Comparison of ENCODE assay signal across 8 cellular contexts in genomic region chr20:37335642-37336368, GRCh38. TPM values are rescaled to one million over a fixed set of nuclear protein-coding genes. Genes with fewer than 3 reads are reported as not detected.
A peak's percentile ranks its signal among the peaks of the same experiment; 100 is the strongest.
DNase-seq lines count a peak whose midpoint lies in the region; ATAC-seq and TF ChIP-seq lines count a peak whose summit lies in the region.

No MANE protein-coding gene starts in this region.

- H3K9me3 ChIP-seq in T-helper 17 cell (ENCODE audit: control insufficient read depth, low read length, poor library complexity, severe bottlenecking) (no peaks in the 10 kb centered on the region), mesodermal cell (ENCODE audit: control insufficient read depth, low read length) (no peaks in the 10 kb centered on the region)

- no peak overlapping the region for H3K27ac ChIP-seq in GM23338 (ENCODE audit: low read depth)
- H3K27ac ChIP-seq in mesodermal cell (ENCODE audit: low read depth, low read length, severe bottlenecking): peak overlapping the region; percentile 85
- no peak overlapping the region for H3K27ac ChIP-seq in caudate nucleus (ENCODE audit: low read depth, low read length)

- H3K27me3 ChIP-seq in GM23338 (ENCODE audit: insufficient read depth): no peaks in the 10 kb centered on the region

- intact Hi-C loops in CD14-positive monocyte (cut with micrococcal nuclease): loop anchor here (2.0 to 5.0 kb wide), 3 partner anchors 15 to 69 kb away; no protein-coding TSS in a partner anchor

- no peaks in the 10 kb centered on the region for H3K79me2 ChIP-seq in GM23338 (replicated peaks; ENCODE audit: insufficient read depth)

- peak overlapping the region; percentile 55; the same call in 1 of the 2 replicates for H3K4me2 ChIP-seq in GM23338

- WGBS in mesodermal cell (ENCODE audit: insufficient coverage in 2 of 2), 2 experiments: 80 to 92% methylated on average over 12 to 14 of the region's 15 CpGs

- H4K20me1 ChIP-seq in GM23338 (replicated peaks; ENCODE audit: insufficient read depth): no peaks in the 10 kb centered on the region

- H3K4me1 Mint-ChIP-seq in CD14-positive monocyte (peaks cover 55% of the 10 kb centered on the region), GM23338 (peaks cover 20% of the 10 kb centered on the region; the same call in 2 of the 3 replicates), T-helper 17 cell (peaks cover 11% of the 10 kb centered on the region)

- H3K4me1 ChIP-seq in GM23338 (ENCODE audit: insufficient read depth) (no peaks in the 10 kb centered on the region), mesodermal cell (ENCODE audit: control insufficient read depth, insufficient read depth, low read length, poor library complexity, severe bottlenecking) (peaks cover 44% of the 10 kb centered on the region)

- no peak for TF ChIP-seq CTCF in CD14-positive monocyte (IDR thresholded peaks at IDR 0.05)
- no peak for TF ChIP-seq CTCF in GM23338 (conservative IDR thresholded peaks at IDR 0.05; ENCODE audit: low read depth in 2 of 2)

- DNase-seq in CD14-positive monocyte (ENCODE audit: low spot score) (peak; percentile 77), GM23338 (ENCODE audit: low spot score) (no peak), T-helper 17 cell (no peak), iPS-NIHi7 (ENCODE audit: extremely low spot score) (no peak), globus pallidus (ENCODE audit: low spot score) (no peak), caudate nucleus (lab: John Stamatoyannopoulos, UW) (no peak)
- no peak for DNase-seq in stimulated activated CD4-positive, alpha-beta T cell treated with anti-CD3 and anti-CD28 coated beads, Interleukin-4, amount 100 ng/mL, for 24 hours

- no peaks in the 10 kb centered on the region for H3K9me3 Mint-ChIP-seq in CD14-positive monocyte
- H3K9me3 Mint-ChIP-seq in GM23338: no peaks in the 10 kb centered on the region; the same call in 1 of the 3 replicates

- no peaks in the 10 kb centered on the region for H3K36me3 Mint-ChIP-seq in CD14-positive monocyte
- no peaks in the 10 kb centered on the region for H3K36me3 Mint-ChIP-seq in GM23338 (ENCODE audit: low read depth)
- H3K36me3 Mint-ChIP-seq in T-helper 17 cell (ENCODE audit: low read depth): no peaks in the 10 kb centered on the region

- ATAC-seq in GM23338: no peak; the same call in 2 of the 3 replicates
- peak; percentile 23 for ATAC-seq in T-helper 17 cell

- H3K27me3 Mint-ChIP-seq in CD14-positive monocyte (ENCODE audit: low read depth in 3 of 3) (peaks cover 1 to 3% (median 2%) of the 10 kb centered on the region in 3 donors), GM23338 (ENCODE audit: insufficient read depth, low read depth, poor library complexity) (peaks cover 14% of the 10 kb centered on the region), T-helper 17 cell (no peaks in the 10 kb centered on the region)

- H3K4me3 Mint-ChIP-seq in CD14-positive monocyte (peak overlapping the region; percentile 63 to 80), GM23338 (no peak overlapping the region), T-helper 17 cell (peak overlapping the region; percentile 58)

- H3K27ac Mint-ChIP-seq in CD14-positive monocyte (peak overlapping the region; percentile 95 to 99 (median 97)), GM23338 (peak overlapping the region; percentile 76; the same call in 1 of the 2 replicates), T-helper 17 cell (peak overlapping the region; percentile 90)

- H3K4me3 ChIP-seq in GM23338 (no peak overlapping the region), mesodermal cell (ENCODE audit: extremely low read depth, insufficient read depth, low read length, poor library complexity, severe bottlenecking) (no peak overlapping the region)

- peak overlapping the region; percentile 91 for H2AFZ ChIP-seq in GM23338

- H3K36me3 ChIP-seq in GM23338 (ENCODE audit: insufficient read depth): no peaks in the 10 kb centered on the region
- no peaks in the 10 kb centered on the region for H3K36me3 ChIP-seq in mesodermal cell (ENCODE audit: control insufficient read depth, insufficient read depth, low read length)

- peaks cover 6% of the 10 kb centered on the region; the same call in 1 of the 2 replicates for H3F3A ChIP-seq in GM23338 (replicated peaks; ENCODE audit: low read depth)

- H3K9me2 ChIP-seq in GM23338 (ENCODE audit: insufficient read depth): no peaks in the 10 kb centered on the region

TF ChIP-seq in GM23338, 12 proteins besides CTCF, POLR2A, EP300 and RAD21:
- no peak for TF ChIP-seq JUNB (IDR thresholded peaks at IDR 0.05; ENCODE audit: unreplicated experiment)

RNA-seq across cellular contexts. Expression of gene SRC, which starts 10.1 kb away (rescaled TPM):
- 1 to 10 TPM; 4.9 to 6.8 TPM for polyA plus RNA-seq in CD14-positive monocyte
- total RNA-seq in GM23338 (2014; rRNA removed; shearing (Covaris generic)): 25.9 and 34.6 TPM in 2 replicates
- 7.1 and 8.0 TPM in 2 replicates for polyA plus RNA-seq in GM23338 (2016; fragmentation: Nextera tagmentation; extraction: Ambion mirVana)
- 10 to 100 TPM in 1 of 2 donors, 1 to 10 TPM in 1; 6.2 to 22.8 TPM for total RNA-seq in T-helper 17 cell
- 97.8 TPM for polyA plus RNA-seq in mesodermal cell (2013, experiment 1 of 2)
- 102 TPM for polyA plus RNA-seq in mesodermal cell (2013, experiment 2 of 2)

RNA-seq across cellular contexts. Expression of gene MANBAL, which starts 46.4 kb away (rescaled TPM):
- polyA plus RNA-seq in CD14-positive monocyte (10 to 100 TPM; 17.1 to 17.3 TPM), GM23338 (2016; fragmentation: Nextera tagmentation; extraction: Ambion mirVana) (44.2 and 48.1 TPM in 2 replicates)
- 28.4 and 31.7 TPM in 2 replicates for total RNA-seq in GM23338 (2014; rRNA removed; shearing (Covaris generic))
- 1 to 10 TPM; 3.6 to 4.9 TPM for total RNA-seq in T-helper 17 cell
- 69.0 TPM for polyA plus RNA-seq in mesodermal cell (2013, experiment 1 of 2)
- polyA plus RNA-seq in mesodermal cell (2013, experiment 2 of 2): 60.5 TPM
